ENCODE assay signal across 22 cellular contexts in genomic region chr4:76235407-76235806, GRCh38. TPM values are rescaled to one million over a fixed set of nuclear protein-coding genes. Genes with fewer than 3 reads are reported as not detected.
DNase-seq lines count a peak whose midpoint lies in the region; ATAC-seq, FAIRE-seq and TF ChIP-seq lines count a peak whose summit lies in the region.
"Had no signal": no experiment of that assay in that cellular context is flagged by ENCODE, and none has a peak within 500 bp of the region (broad histone marks: within the 10 kb centered on the region; RNA-seq: fewer than 3 reads in every experiment).

No MANE protein-coding gene starts in this region.

- TF ChIP-seq POLR2A in A549 (IDR thresholded peaks at IDR 0.05; ENCODE audit: low read length) (no peak), heart left ventricle (IDR thresholded peaks at IDR 0.05) (no peak)

- H3K4me1 ChIP-seq in A549 (peaks cover 5% of the 10 kb centered on the region; the same call in 1 of the 3 replicates), PC-3 (ENCODE audit: insufficient read depth, low read length) (peaks cover 37% of the 10 kb centered on the region), foreskin keratinocyte (peaks cover 25% of the 10 kb centered on the region), pancreas (peaks cover 23 to 30% (median 26%) of the 10 kb centered on the region in 3 donors), heart left ventricle (peaks cover 0 to 3% (median 0%) of the 10 kb centered on the region in 12 donors)
- H3K4me1 ChIP-seq: BLaER1 treated with 17β-estradiol and CSF1 and Interleukin-3, amounts not matched to agents 10 nM and 100 nM had no signal

- 0 out of 2 replicates have a peak overlapping the region, but pooled peaks have one; percentile 10 for H3K9ac ChIP-seq in PC-3 (ENCODE audit: low read length)
- H3K9ac ChIP-seq: BLaER1 treated with 17β-estradiol and CSF1 and Interleukin-3, amounts not matched to agents 10 nM and 100 nM had no signal

- H4K20me1 ChIP-seq in PC-3 (ENCODE audit: low read length): no peaks in the 10 kb centered on the region
- H4K20me1 ChIP-seq: BLaER1 treated with 17β-estradiol and CSF1 and Interleukin-3, amounts not matched to agents 10 nM and 100 nM had no signal

- H3F3A ChIP-seq in PC-3 (ENCODE audit: low read length, unreplicated experiment): no peaks in the 10 kb centered on the region

- H2AFZ ChIP-seq in PC-3 (ENCODE audit: low read length): peak overlapping the region; percentile 33; the same call in 1 of the 2 replicates

- no peaks in the 10 kb centered on the region for H3K27me3 ChIP-seq in PC-3 (ENCODE audit: low read length)
- no peaks in the 10 kb centered on the region for H3K27me3 ChIP-seq in foreskin keratinocyte
- no peaks in the 10 kb centered on the region for H3K27me3 ChIP-seq in pancreas
- no peaks in the 10 kb centered on the region for H3K27me3 ChIP-seq in heart left ventricle
- H3K27me3 ChIP-seq: BLaER1 treated with 17β-estradiol and CSF1 and Interleukin-3, amounts not matched to agents 10 nM and 100 nM; neutrophil had no signal

- WGBS in A549 (ENCODE audit: missing lambda C conversion rate): 83% methylated on average over 2 of the region's 2 CpGs
- WGBS in pancreas, 2 donors: 18 to 19% methylated on average over 2 of the region's 2 CpGs
- 87 to 96% (median 95%) methylated on average over 2 of the region's 2 CpGs for WGBS in heart left ventricle, 4 donors

- H3K9me2 ChIP-seq in PC-3 (replicated peaks; ENCODE audit: low read length): no peaks in the 10 kb centered on the region

- no TSS peak for BruUV-seq in PC-3 (replicated peaks; lab: Mats Ljungman, UMichigan)

- TF ChIP-seq RAD21 in A549 (conservative IDR thresholded peaks at IDR 0.05 in 1 of 2, IDR thresholded peaks at IDR 0.05 in 1 of 2): no peak

- CTCF ChIA-PET in A549 (lab: Yijun Ruan, JAX): interaction anchor here (1.2 kb wide), 1 partner anchor 9 kb away, joined by 3 read pairs; no protein-coding TSS in a partner anchor
- CTCF ChIA-PET in PC-3 (lab: Charles Lee): no interaction called here

- no peaks in the 10 kb centered on the region for H3K79me2 ChIP-seq in PC-3 (ENCODE audit: low read length)

- POLR2A ChIA-PET in A549 (lab: Yijun Ruan, JAX) (no interaction called here), PC-3 (lab: Charles Lee; ENCODE audit: unreplicated experiment) (interaction anchor here (0.6 kb wide), 1 partner anchor 30 kb away, joined by 3 read pairs; no protein-coding TSS in a partner anchor)

- FAIRE-seq in A549 (lab: Jason Lieb, UNC): no peak
- FAIRE-seq in pancreas (lab: Jason Lieb, UNC): no peak
- FAIRE-seq: astrocyte, G401.6 had no signal

- H3K27ac ChIP-seq in A549 (no peak overlapping the region), PC-3 (ENCODE audit: low read length) (peak overlapping the region; percentile 82), foreskin keratinocyte (peak overlapping the region; percentile 67), pancreas (peak overlapping the region; percentile 40 to 84 (median 61)), heart left ventricle (no peak overlapping the region)
- H3K27ac ChIP-seq: BLaER1 treated with 17β-estradiol and CSF1 and Interleukin-3, amounts not matched to agents 10 nM and 100 nM; neutrophil had no signal

- intact Hi-C loops in PC-3 (cut with micrococcal nuclease): no loop called here
- intact Hi-C loops in pancreas (cut with DNase I): no loop called here
- intact Hi-C loops in heart left ventricle (cut with DNase I): no loop called here

- H3K36me3 ChIP-seq in PC-3 (ENCODE audit: low read depth, low read length) (no peaks in the 10 kb centered on the region; the same call in 1 of the 2 replicates), pancreas (no peaks in the 10 kb centered on the region), heart left ventricle (no peaks in the 10 kb centered on the region)
- H3K36me3 ChIP-seq: BLaER1 treated with 17β-estradiol and CSF1 and Interleukin-3, amounts not matched to agents 10 nM and 100 nM; neutrophil had no signal

- no peak for TF ChIP-seq EP300 in A549 (IDR thresholded peaks at IDR 0.05)

- H3K4me2 ChIP-seq in A549 (0 out of 3 replicates have a peak overlapping the region, but pooled peaks have one; percentile 2), PC-3 (ENCODE audit: low read length) (peak overlapping the region; percentile 77)
- H3K4me2 ChIP-seq: BLaER1 treated with 17β-estradiol and CSF1 and Interleukin-3, amounts not matched to agents 10 nM and 100 nM had no signal

- DNase-seq in A549 (ENCODE audit: low read depth in 1 of 2, low spot score in 1 of 2) (no peak), PC-3 (no peak), foreskin keratinocyte (no peak), pancreas (no peak), heart left ventricle (no peak), NK-92 (lab: John Stamatoyannopoulos, UW; ENCODE audit: unreplicated experiment) (no peak)
- DNase-seq in activated CD4-positive, alpha-beta T cell treated with anti-CD3 and anti-CD28 coated beads for 4 hours: no peak
- DNase-seq: cerebellar nuclear complex; DMS 273 treated with DMSO at 0.1 percent for 48 hours; effector memory CD4-positive, alpha-beta T cell; glutamatergic neuron; Karpas-422; NCI-H2029; NCI-H446; substantia nigra had no signal

- H3K4me3 ChIP-seq in A549: no peak overlapping the region
- H3K4me3 ChIP-seq in PC-3 (ENCODE audit: low read length): peak overlapping the region; percentile 49
- H3K4me3 ChIP-seq in pancreas: no peak overlapping the region
- H3K4me3 ChIP-seq in heart left ventricle: no peak overlapping the region
- H3K4me3 ChIP-seq: BLaER1 treated with 17β-estradiol and CSF1 and Interleukin-3, amounts not matched to agents 10 nM and 100 nM had no signal

- ATAC-seq in A549 (no peak), PC-3 (no peak), foreskin keratinocyte (no peak), pancreas (peak; percentile 3 to 24 (median 15)), heart left ventricle (no peak), GM18907 (IDR thresholded peaks at IDR 0.05; ENCODE audit: unreplicated experiment) (no peak)
- ATAC-seq: activated naive CD4-positive, alpha-beta T cell treated with anti-CD3 and anti-CD28 coated beads, Interleukin-2, amount 50 U/mL, for 72 hours; Right ventricle myocardium inferior had no signal

- no peak for TF ChIP-seq CTCF in A549 (IDR thresholded peaks at IDR 0.05)
- TF ChIP-seq CTCF in PC-3 (conservative IDR thresholded peaks at IDR 0.05; ENCODE audit: low read depth, low read length): no peak
- no peak for TF ChIP-seq CTCF in foreskin keratinocyte (conservative IDR thresholded peaks at IDR 0.05)
- TF ChIP-seq CTCF in pancreas (IDR thresholded peaks at IDR 0.05): no peak
- no peak for TF ChIP-seq CTCF in heart left ventricle (IDR thresholded peaks at IDR 0.05)

- H3K9me3 ChIP-seq in A549: peaks cover under 1% of the 10 kb centered on the region; the same call in 1 of the 3 replicates
- peaks cover 8% of the 10 kb centered on the region; the same call in 1 of the 2 replicates for H3K9me3 ChIP-seq in PC-3 (ENCODE audit: low read length)
- no peaks in the 10 kb centered on the region for H3K9me3 ChIP-seq in pancreas
- H3K9me3 ChIP-seq in heart left ventricle: peaks cover 0 to 11% (median 6%) of the 10 kb centered on the region in 12 donors
- H3K9me3 ChIP-seq: neutrophil had no signal

TF ChIP-seq in A549, 52 proteins besides CTCF, POLR2A, EP300 and RAD21:
- TF ChIP-seq GATA3 (IDR thresholded peaks at IDR 0.05; ENCODE audit: borderline replicate concordance) (no peak), ELK1 (IDR thresholded peaks at IDR 0.05; ENCODE audit: low read depth, low read length) (no peak), HOXA7 (CRISPR knock-in tag; IDR thresholded peaks at IDR 0.05) (no peak)

RNA-seq across cellular contexts. Expression of gene FAM47E, which starts 16.1 kb away (rescaled TPM):
- polyA plus RNA-seq in A549 (2011; rRNA removed) (0.65 and 0.85 TPM in 2 replicates), A549 (2017; fragmentation: RNase III; extraction: RNeasy Plus Mini Kit Qiagen cat#74134 plus additional on column Dnase treatment) (0.08 to 0.26 TPM (median 0.23 TPM) in 3 replicates), foreskin keratinocyte (0.07 TPM in 1 of 2 replicates, not detected in the other), pancreas (10 to 100 TPM; 13.1 to 14.8 TPM), heart left ventricle (1 to 10 TPM in 1 of 2 donors, under 1 TPM in 1; 0.36 to 3.2 TPM)
- polyA plus RNA-seq in A549 (2012; cell fraction: cytosol; rRNA removed): 0.10 and 0.20 TPM in 2 replicates
- 0.02 TPM in 1 of 2 replicates, not detected in the other for polyA plus RNA-seq in A549 (2012; cell fraction: nucleus; rRNA removed)
- 0.08 and 0.19 TPM in 2 replicates for polyA minus RNA-seq in A549 (2011; rRNA and poly(A)+ RNA removed)
- total RNA-seq in PC-3 (2014; rRNA removed) (0.91 and 0.98 TPM in 2 replicates), foreskin keratinocyte (not detected in 2 replicates), pancreas (10 to 100 TPM in 2 of 6 donors, 1 to 10 TPM in 4; 3.6 to 11.5 (median 7.3) TPM), heart left ventricle (1 to 10 TPM in 8 of 9 donors, under 1 TPM in 1; 0.48 to 4.9 (median 2.5) TPM)
- total RNA-seq: activated naive CD4-positive, alpha-beta T cell treated with anti-CD3 and anti-CD28 coated beads, Interleukin-2, amount 50 U/mL, for 72 hours had no signal

RNA-seq across cellular contexts. Expression of gene SCARB2, which starts 21.8 kb away (rescaled TPM):
- 65.4 and 73.4 TPM in 2 replicates for polyA plus RNA-seq in A549 (2011; rRNA removed)
- polyA plus RNA-seq in A549 (2012; cell fraction: cytosol; rRNA removed): 14.4 and 15.0 TPM in 2 replicates
- 11.6 and 16.1 TPM in 2 replicates for polyA plus RNA-seq in A549 (2012; cell fraction: nucleus; rRNA removed)
- 44.3 to 48.8 TPM (median 47.2 TPM) in 3 replicates for polyA plus RNA-seq in A549 (2017; fragmentation: RNase III; extraction: RNeasy Plus Mini Kit Qiagen cat#74134 plus additional on column Dnase treatment)
- polyA minus RNA-seq in A549 (2011; rRNA and poly(A)+ RNA removed): 65.3 and 65.8 TPM in 2 replicates
- 40.6 and 56.3 TPM in 2 replicates for total RNA-seq in PC-3 (2014; rRNA removed)
- total RNA-seq in foreskin keratinocyte: 57.5 and 70.4 TPM in 2 replicates
- polyA plus RNA-seq in foreskin keratinocyte: 31.0 and 35.6 TPM in 2 replicates
- 100 to 1,000 TPM in 1 of 6 donors, 10 to 100 TPM in 5; 65.4 to 123 (median 73.3) TPM for total RNA-seq in pancreas
- polyA plus RNA-seq in pancreas: 10 to 100 TPM; 36.8 to 50.7 TPM
- total RNA-seq in heart left ventricle: 100 to 1,000 TPM in 3 of 9 donors, 10 to 100 TPM in 6; 84.9 to 208 (median 96.0) TPM
- 100 to 1,000 TPM in 1 of 2 donors, 10 to 100 TPM in 1; 98.1 to 108 TPM for polyA plus RNA-seq in heart left ventricle

Comparison
In these comparisons a context has a peak if more than half of its experiments do, and no peak if none do; other contexts are left out.
1. ATAC-seq: peak in pancreas (4 of 4); none in A549 (0 of 2), PC-3 (single experiment), foreskin keratinocyte (single experiment), heart left ventricle (0 of 4) and GM18907 (single experiment).
2. H3K27ac ChIP-seq: peak in PC-3 (single experiment), foreskin keratinocyte (single experiment) and pancreas (4 of 4); none in A549 (0 of 2) and heart left ventricle (0 of 12).